In genomic region chr2:215359576-215359922, GRCh38 we compare ENCODE assay signal across 28 cellular contexts.
"Had no signal": no experiment of that assay in that cellular context is flagged by ENCODE, and none has a peak within 500 bp of the region (broad histone marks: within the 10 kb centered on the region; RNA-seq: fewer than 3 reads in every experiment).

No MANE protein-coding gene starts in this region.

- H3K4me1 Mint-ChIP-seq: activated CD4-positive, alpha-beta T cell treated with anti-CD3 and anti-CD28 coated beads, Interleukin-2, amount 10 ng/mL, durations not matched to agents 7 days and 5 days; activated naive CD8-positive, alpha-beta T cell treated with anti-CD3 and anti-CD28 coated beads, Interleukin-2, amount 50 U/mL, for 24 hours had no signal

- H3K9me3 ChIP-seq: SJCRH30, SK-N-SH had no signal

- DNase-seq: activated CD4-positive, alpha-beta memory T cell treated with anti-CD3 and anti-CD28 coated beads for 36 hours; activated CD4-positive, alpha-beta T cell treated with anti-CD3 and anti-CD28 coated beads, Interleukin-2, amount 10 ng/mL, durations not matched to agents 7 days and 5 days; activated CD4-positive, CD25-positive, alpha-beta regulatory T cell; activated CD8-positive, alpha-beta memory T cell treated with anti-CD3 and anti-CD28 coated beads for 24 hours; activated effector memory CD4-positive, alpha-beta T cell treated with anti-CD3 and anti-CD28 coated beads, Interleukin-2, amount 50 U/mL, for 16 hours; activated naive CD4-positive, alpha-beta T cell treated with Interleukin-2 at 50 U/mL for 16 hours; activated naive CD8-positive, alpha-beta T cell treated with anti-CD3 and anti-CD28 coated beads, Interleukin-2, amount 50 U/mL, for 24 hours; activated T-cell treated with anti-CD3 and anti-CD28 coated beads, Interleukin-2, amount 50 U/mL, for 4 hours; amygdala; NCI-H1048; NCI-H2029; NCI-H2107; NCI-H345; NCI-H510A; NCI-H526 treated with DMSO at 0.1 percent for 48 hours; NCI-H82; NK-92 treated with Interleukin-12 subunit alpha and Interleukin-12 subunit beta, amount 100 ng/mL, for 24 hours; OCI-M1; Right ventricle myocardium superior; RPMI8226; SJCRH30; SK-N-SH; T-helper 1 cell had no signal

- H3K27ac ChIP-seq: cardiac muscle cell, SJCRH30, VCaP had no signal

- ATAC-seq: activated naive CD4-positive, alpha-beta T cell treated with anti-CD3 and anti-CD28 coated beads, Interleukin-2, amount 50 U/mL, for 72 hours; activated naive CD8-positive, alpha-beta T cell treated with anti-CD3 and anti-CD28 coated beads, Interleukin-2, amount 50 U/mL, for 24 hours; activated T-cell treated with anti-CD3 and anti-CD28 coated beads, Interleukin-2, amount 50 U/mL, for 4 hours; Panc1 had no signal

- H3K4me3 Mint-ChIP-seq: activated CD4-positive, alpha-beta memory T cell treated with anti-CD3 and anti-CD28 coated beads for 36 hours; activated CD4-positive, alpha-beta T cell treated with anti-CD3 and anti-CD28 coated beads, Interleukin-2, amount 10 ng/mL, durations not matched to agents 7 days and 5 days; activated naive CD8-positive, alpha-beta T cell treated with anti-CD3 and anti-CD28 coated beads, Interleukin-2, amount 50 U/mL, for 24 hours; activated T-cell treated with anti-CD3 and anti-CD28 coated beads, Interleukin-2, amount 50 U/mL, for 4 hours had no signal

- H3K27ac Mint-ChIP-seq: activated CD4-positive, alpha-beta memory T cell treated with anti-CD3 and anti-CD28 coated beads for 36 hours; activated CD4-positive, alpha-beta T cell treated with anti-CD3 and anti-CD28 coated beads, Interleukin-2, amount 10 ng/mL, durations not matched to agents 7 days and 5 days; activated naive CD4-positive, alpha-beta T cell treated with anti-CD3 and anti-CD28 coated beads, Interleukin-2, amount 50 U/mL, for 72 hours; activated naive CD8-positive, alpha-beta T cell treated with anti-CD3 and anti-CD28 coated beads, Interleukin-2, amount 50 U/mL, for 24 hours had no signal

- H3K9me3 Mint-ChIP-seq: activated CD4-positive, alpha-beta memory T cell treated with anti-CD3 and anti-CD28 coated beads for 36 hours; activated CD4-positive, alpha-beta T cell treated with anti-CD3 and anti-CD28 coated beads, Interleukin-2, amount 10 ng/mL, durations not matched to agents 7 days and 5 days; activated naive CD4-positive, alpha-beta T cell treated with anti-CD3 and anti-CD28 coated beads, Interleukin-2, amount 50 U/mL, for 72 hours; activated naive CD8-positive, alpha-beta T cell treated with anti-CD3 and anti-CD28 coated beads, Interleukin-2, amount 50 U/mL, for 24 hours; activated T-cell treated with anti-CD3 and anti-CD28 coated beads, Interleukin-2, amount 50 U/mL, for 4 hours had no signal

- H3K9me2 ChIP-seq: SK-N-SH had no signal

- H3K4me2 ChIP-seq: SK-N-SH had no signal

- H3K4me3 ChIP-seq: cardiac muscle cell, SJCRH30 had no signal

- H3K27me3 ChIP-seq: brain microvascular endothelial cell, cardiac muscle cell, SJCRH30 had no signal

- H3K4me1 ChIP-seq: SJCRH30 had no signal

- H3K27me3 Mint-ChIP-seq: activated CD4-positive, alpha-beta memory T cell treated with anti-CD3 and anti-CD28 coated beads for 36 hours; activated CD4-positive, alpha-beta T cell treated with anti-CD3 and anti-CD28 coated beads, Interleukin-2, amount 10 ng/mL, durations not matched to agents 7 days and 5 days; activated naive CD8-positive, alpha-beta T cell treated with anti-CD3 and anti-CD28 coated beads, Interleukin-2, amount 50 U/mL, for 24 hours had no signal

- H3K9ac ChIP-seq: SK-N-SH had no signal
